Comparison of ENCODE assay signal across 8 cellular contexts in the genomic region with DNA sequence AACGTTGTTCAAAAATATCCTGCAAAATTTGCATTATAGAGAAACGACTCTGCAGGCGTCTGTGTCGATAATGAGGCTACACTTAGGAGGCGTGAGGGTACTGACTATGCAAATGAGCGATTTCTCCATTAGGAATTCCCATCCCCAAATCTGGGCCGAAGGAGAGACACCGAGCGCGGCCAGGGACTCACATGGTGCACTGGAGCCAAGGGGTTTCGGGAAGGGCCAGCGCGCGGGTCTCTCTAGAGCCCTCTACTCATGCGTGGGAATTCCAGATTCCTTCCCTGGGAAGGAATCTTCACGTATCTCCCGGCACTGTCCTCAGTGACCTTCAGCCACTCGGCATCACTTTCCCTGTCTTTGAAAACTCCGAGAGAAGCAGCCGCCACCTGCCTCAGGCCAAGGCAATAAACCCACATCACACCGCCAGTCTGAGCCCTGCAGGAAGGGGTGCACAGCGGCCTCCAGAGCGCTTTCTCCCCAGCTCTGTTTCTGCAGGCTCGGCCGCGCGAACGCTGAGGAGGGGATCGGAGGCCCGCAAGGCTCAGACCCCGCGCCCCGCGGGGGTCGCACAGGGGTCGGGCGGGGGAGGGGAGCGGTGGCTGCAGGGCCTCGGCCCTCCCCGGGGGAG. TPM values are rescaled to one million over a fixed set of nuclear protein-coding genes. Genes with fewer than 3 reads are reported as not detected.
A peak's percentile ranks its signal among the peaks of the same experiment; 100 is the strongest.
DNase-seq lines count a peak whose midpoint lies in the region; ATAC-seq and TF ChIP-seq lines count a peak whose summit lies in the region.

No MANE protein-coding gene starts in this region.

- H3K27ac Mint-ChIP-seq in activated naive CD8-positive, alpha-beta T cell treated with anti-CD3 and anti-CD28 coated beads, Interleukin-2, amount 50 U/mL, for 24 hours, result no peak overlapping the region

- in situ Hi-C loops in gastrocnemius medialis (cut with MboI; ENCODE audit: low sequenced_read_pairs in 4 of 4), result loop anchor here in 1 of 4 donors (25.0 kb wide), 1 partner anchor 1457 kb away; a partner anchor contains a TSS

- H3K9me3 ChIP-seq in OCI-LY3 (ENCODE audit: insufficient read depth, low read length) (no peaks in the 10 kb centered on the region), gastrocnemius medialis (no peaks in the 10 kb centered on the region)

- DNase-seq in DMS79 treated with DMSO at 0.1 percent for 48 hours (lab: John Stamatoyannopoulos, UW) (peak; percentile 75), HT-29 (ENCODE audit: low spot score) (peak; percentile 77), hypothalamus (lab: John Stamatoyannopoulos, UW) (peak in 33 of 51 donors; percentile 40 to 92 (median 70)), gastrocnemius medialis (no peak), mucosa of gallbladder (ENCODE audit: low spot score) (no peak)
- no peak for DNase-seq in activated naive CD8-positive, alpha-beta T cell treated with anti-CD3 and anti-CD28 coated beads, Interleukin-2, amount 50 U/mL, for 24 hours

- no peaks in the 10 kb centered on the region for H3K36me3 Mint-ChIP-seq in activated naive CD8-positive, alpha-beta T cell treated with anti-CD3 and anti-CD28 coated beads, Interleukin-2, amount 50 U/mL, for 24 hours (ENCODE audit: low read depth)

- peaks cover 10% of the 10 kb centered on the region for H3K4me1 Mint-ChIP-seq in activated naive CD8-positive, alpha-beta T cell treated with anti-CD3 and anti-CD28 coated beads, Interleukin-2, amount 50 U/mL, for 24 hours

- ATAC-seq in GM21447 (IDR thresholded peaks at IDR 0.05; ENCODE audit: unreplicated experiment) (peak; percentile 50), gastrocnemius medialis (peak; percentile 68 to 75)
- peak; percentile 61 for ATAC-seq in activated naive CD8-positive, alpha-beta T cell treated with anti-CD3 and anti-CD28 coated beads, Interleukin-2, amount 50 U/mL, for 24 hours

- no peak overlapping the region for H3K4me3 Mint-ChIP-seq in activated naive CD8-positive, alpha-beta T cell treated with anti-CD3 and anti-CD28 coated beads, Interleukin-2, amount 50 U/mL, for 24 hours

- peak overlapping the region; percentile 77 for H3K4me2 ChIP-seq in OCI-LY3 (ENCODE audit: low read length)

- H3K27ac ChIP-seq in OCI-LY3 (ENCODE audit: low read length) (peak overlapping the region; percentile 88), gastrocnemius medialis (peak overlapping the region; percentile 94 to 99 (median 96))

- H3K27me3 ChIP-seq in OCI-LY3 (ENCODE audit: low read depth, low read length) (no peaks in the 10 kb centered on the region), gastrocnemius medialis (no peaks in the 10 kb centered on the region)

- H3K4me3 ChIP-seq in OCI-LY3 (ENCODE audit: low read length) (peak overlapping the region; percentile 78), gastrocnemius medialis (peak overlapping the region; percentile 88 to 100 (median 94))

- no peaks in the 10 kb centered on the region for H3K27me3 Mint-ChIP-seq in activated naive CD8-positive, alpha-beta T cell treated with anti-CD3 and anti-CD28 coated beads, Interleukin-2, amount 50 U/mL, for 24 hours

- peak overlapping the region; percentile 93 for H2AFZ ChIP-seq in OCI-LY3 (ENCODE audit: low read depth, low read length)

- H3K4me1 ChIP-seq in OCI-LY3 (ENCODE audit: low read length), result peaks cover 22% of the 10 kb centered on the region
- H3K4me1 ChIP-seq in gastrocnemius medialis, result peaks cover 21 to 24% of the 10 kb centered on the region in 2 donors

- H3K36me3 ChIP-seq in OCI-LY3 (replicated peaks; ENCODE audit: low read depth, low read length) (peaks cover 10% of the 10 kb centered on the region), gastrocnemius medialis (no peaks in the 10 kb centered on the region)

- intact Hi-C loops in gastrocnemius medialis (cut with DNase I; ENCODE audit: low total_unique reads), result loop anchor here (2.0 to 5.0 kb wide), 3 partner anchors 152 to 1392 kb away; a partner anchor contains a TSS

- no peak for TF ChIP-seq POLR2A in gastrocnemius medialis (IDR thresholded peaks at IDR 0.05)

- TF ChIP-seq CTCF in OCI-LY3 (IDR thresholded peaks at IDR 0.05; ENCODE audit: low read depth, low read length) (no peak), gastrocnemius medialis (IDR thresholded peaks at IDR 0.05 in 4 of 5, conservative IDR thresholded peaks at IDR 0.05 in 1 of 5) (peak in 1 of 5 experiments; percentile 8)

- peaks cover 44% of the 10 kb centered on the region for H3K79me2 ChIP-seq in OCI-LY3 (ENCODE audit: low read length)

- H4K20me1 ChIP-seq in OCI-LY3 (ENCODE audit: insufficient read depth, low read length), result peaks cover 6% of the 10 kb centered on the region; the same call in 1 of the 2 replicates

- peak overlapping the region; percentile 99 for H3K9ac ChIP-seq in OCI-LY3 (ENCODE audit: low read length)

- no peaks in the 10 kb centered on the region for H3K9me3 Mint-ChIP-seq in activated naive CD8-positive, alpha-beta T cell treated with anti-CD3 and anti-CD28 coated beads, Interleukin-2, amount 50 U/mL, for 24 hours

RNA-seq across cellular contexts. Expression of a gene that starts 0.7 kb away (rescaled TPM):
- 28.1 and 40.2 TPM in 2 replicates for total RNA-seq in HT-29 (2014; rRNA removed; shearing (Covaris generic))
- total RNA-seq in gastrocnemius medialis (10 to 100 TPM; 19.2 to 34.0 (median 21.3) TPM), mucosa of gallbladder (55.6 TPM)

Comparison
In these comparisons a context has a peak if more than half of its experiments do, and no peak if none do; other contexts are left out.
1. DNase-seq: peak in DMS79 treated with DMSO at 0.1 percent for 48 hours (single experiment), HT-29 (single experiment) and hypothalamus (33 of 51); none in activated naive CD8-positive, alpha-beta T cell treated with anti-CD3 and anti-CD28 coated beads, Interleukin-2, amount 50 U/mL, for 24 hours (single experiment), gastrocnemius medialis (0 of 2) and mucosa of gallbladder (single experiment).
2. Peak in every context shown above with its lines, with median percentiles within 50 percentile points of each other: ATAC-seq.